In the genomic region with DNA sequence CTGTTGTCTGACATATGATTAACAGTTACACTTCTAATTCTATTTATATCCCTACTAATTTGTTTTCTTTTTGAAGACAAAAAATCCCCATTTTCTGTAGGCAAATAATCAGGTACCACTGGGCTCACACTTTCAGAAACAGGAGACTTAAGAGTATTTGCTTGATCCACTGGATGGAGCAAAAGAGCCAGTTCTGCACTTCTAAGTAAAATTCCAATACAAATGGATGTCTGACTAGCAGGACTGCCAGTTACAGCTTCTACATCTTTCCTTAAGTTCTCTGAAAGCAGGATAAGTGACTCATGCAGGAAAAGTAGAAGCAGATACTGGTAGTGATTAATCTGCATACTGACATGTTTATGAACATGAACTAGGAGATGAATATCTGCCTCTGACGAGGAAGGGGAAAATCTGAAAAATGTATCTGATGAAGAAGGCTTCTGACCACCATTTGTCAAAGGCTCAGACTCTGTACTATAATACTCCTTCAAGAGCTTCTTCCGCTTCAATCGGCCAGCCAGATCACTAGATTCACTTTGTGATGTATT, we compare ENCODE assay signal across 10 cellular contexts.
A peak's percentile ranks its signal among the peaks of the same experiment; 100 is the strongest.
DNase-seq lines count a peak whose midpoint lies in the region; ATAC-seq and TF ChIP-seq lines count a peak whose summit lies in the region.
"Had no signal": no experiment of that assay in that cellular context is flagged by ENCODE, and none has a peak within 500 bp of the region (broad histone marks: within the 10 kb centered on the region; RNA-seq: fewer than 3 reads in every experiment).

No MANE protein-coding gene starts in this region.

- POLR2A ChIA-PET in CD8-positive, alpha-beta memory T cell (lab: Charles Lee), result no interaction called here

- no peaks in the 10 kb centered on the region for H3K36me3 ChIP-seq in kidney epithelial cell (ENCODE audit: control insufficient read depth, insufficient read depth, low read length)
- H3K36me3 ChIP-seq in CD8-positive, alpha-beta memory T cell (ENCODE audit: insufficient read depth, low read length), result peaks cover 14% of the 10 kb centered on the region

- peaks cover 2% of the 10 kb centered on the region for H3K36me3 Mint-ChIP-seq in T-helper 17 cell (ENCODE audit: low read depth)
- peaks cover 34% of the 10 kb centered on the region for H3K36me3 Mint-ChIP-seq in activated naive CD8-positive, alpha-beta T cell treated with anti-CD3 and anti-CD28 coated beads for 36 hours
- H3K36me3 Mint-ChIP-seq in CD8-positive, alpha-beta memory T cell, result peaks cover 8 to 67% (median 33%) of the 10 kb centered on the region in 3 donors

- H3K4me1 Mint-ChIP-seq in T-helper 17 cell, result peaks cover 3% of the 10 kb centered on the region
- no peaks in the 10 kb centered on the region for H3K4me1 Mint-ChIP-seq in activated naive CD8-positive, alpha-beta T cell treated with anti-CD3 and anti-CD28 coated beads for 36 hours
- H3K4me1 Mint-ChIP-seq in CD8-positive, alpha-beta memory T cell, result no peaks in the 10 kb centered on the region
- H3K4me1 Mint-ChIP-seq: central memory CD8-positive, alpha-beta T cell had no signal

- peak overlapping the region; percentile 8 for H3K27ac Mint-ChIP-seq in T-helper 17 cell
- no peak overlapping the region for H3K27ac Mint-ChIP-seq in activated naive CD8-positive, alpha-beta T cell treated with anti-CD3 and anti-CD28 coated beads for 36 hours
- peak overlapping the region in 2 of 8 donors; percentile 30 to 71 for H3K27ac Mint-ChIP-seq in CD8-positive, alpha-beta memory T cell

- H3K27me3 Mint-ChIP-seq in T-helper 17 cell, result no peaks in the 10 kb centered on the region
- no peaks in the 10 kb centered on the region for H3K27me3 Mint-ChIP-seq in activated naive CD8-positive, alpha-beta T cell treated with anti-CD3 and anti-CD28 coated beads for 36 hours
- H3K27me3 Mint-ChIP-seq in CD8-positive, alpha-beta memory T cell, result no peaks in the 10 kb centered on the region
- H3K27me3 Mint-ChIP-seq: central memory CD8-positive, alpha-beta T cell had no signal

- DNase-seq in ELR (ENCODE audit: low read depth), result peak; percentile 96
- DNase-seq in T-helper 17 cell, result no peak
- DNase-seq in kidney epithelial cell (ENCODE audit: low read depth), result peak; percentile 16
- DNase-seq in activated naive CD8-positive, alpha-beta T cell treated with anti-CD3 and anti-CD28 coated beads for 36 hours, result no peak
- no peak for DNase-seq in CD8-positive, alpha-beta memory T cell
- no peak for DNase-seq in middle frontal gyrus (ENCODE audit: extremely low spot score, low spot score)
- no peak for DNase-seq in MV-4-11 (lab: John Stamatoyannopoulos, UW)

- H3K4me1 ChIP-seq in CD8-positive, alpha-beta memory T cell (ENCODE audit: insufficient read depth, low read length), result no peaks in the 10 kb centered on the region

- peak; percentile 75 for ATAC-seq in HG02610 (IDR thresholded peaks at IDR 0.05; ENCODE audit: unreplicated experiment)
- ATAC-seq in T-helper 17 cell, result no peak

- H3K27me3 ChIP-seq in kidney epithelial cell (ENCODE audit: control insufficient read depth, insufficient read depth, low read length), result no peaks in the 10 kb centered on the region
- H3K27me3 ChIP-seq in CD8-positive, alpha-beta memory T cell (ENCODE audit: insufficient read depth, low read length, poor library complexity, severe bottlenecking), result no peaks in the 10 kb centered on the region

- H3K27ac ChIP-seq in CD8-positive, alpha-beta memory T cell (ENCODE audit: low read depth, low read length), result no peak overlapping the region

- CTCF ChIA-PET in CD8-positive, alpha-beta memory T cell (lab: Charles Lee), result no interaction called here

- H3K4me3 Mint-ChIP-seq in T-helper 17 cell, result no peak overlapping the region
- no peak overlapping the region for H3K4me3 Mint-ChIP-seq in activated naive CD8-positive, alpha-beta T cell treated with anti-CD3 and anti-CD28 coated beads for 36 hours
- no peak overlapping the region for H3K4me3 Mint-ChIP-seq in CD8-positive, alpha-beta memory T cell
- H3K4me3 Mint-ChIP-seq: central memory CD8-positive, alpha-beta T cell had no signal

- TF ChIP-seq CTCF in kidney epithelial cell (IDR thresholded peaks at IDR 0.05; ENCODE audit: insufficient read depth, low read length, poor library complexity, severe bottlenecking), result no peak

- H3K9me3 ChIP-seq in T-helper 17 cell (ENCODE audit: control insufficient read depth, low read length, poor library complexity, severe bottlenecking), result no peaks in the 10 kb centered on the region
- no peaks in the 10 kb centered on the region for H3K9me3 ChIP-seq in CD8-positive, alpha-beta memory T cell (ENCODE audit: low read length)

- H3K9me3 Mint-ChIP-seq in activated naive CD8-positive, alpha-beta T cell treated with anti-CD3 and anti-CD28 coated beads for 36 hours, result no peaks in the 10 kb centered on the region
- no peaks in the 10 kb centered on the region for H3K9me3 Mint-ChIP-seq in CD8-positive, alpha-beta memory T cell
- H3K9me3 Mint-ChIP-seq: central memory CD8-positive, alpha-beta T cell had no signal

- no peak overlapping the region for H3K4me3 ChIP-seq in kidney epithelial cell (ENCODE audit: low read depth, low read length)
- H3K4me3 ChIP-seq in CD8-positive, alpha-beta memory T cell (ENCODE audit: low read length), result no peak overlapping the region
- H3K4me3 ChIP-seq: skin epidermis had no signal

Comparison
In these comparisons a context has a peak if more than half of its experiments do, and no peak if none do; other contexts are left out.
1. DNase-seq: peak in ELR (single experiment) and kidney epithelial cell (single experiment); none in T-helper 17 cell (0 of 3), activated naive CD8-positive, alpha-beta T cell treated with anti-CD3 and anti-CD28 coated beads for 36 hours (single experiment), CD8-positive, alpha-beta memory T cell (0 of 5), middle frontal gyrus (single experiment) and MV-4-11 (single experiment).